39 cellular contexts compared by ENCODE assay signal in genomic region chr1:90573736-90574135, GRCh38.
"Had no signal": no experiment of that assay in that cellular context is flagged by ENCODE, and none has a peak within 500 bp of the region (broad histone marks: within the 10 kb centered on the region; RNA-seq: fewer than 3 reads in every experiment).

No MANE protein-coding gene starts in this region.

- H3K4me1 Mint-ChIP-seq: activated naive CD4-positive, alpha-beta T cell treated with anti-CD3 and anti-CD28 coated beads, Interleukin-2, amount 10 ng/mL, durations not matched to agents 7 days and 5 days; activated naive CD4-positive, alpha-beta T cell treated with anti-CD3 and anti-CD28 coated beads, Interleukin-2, amount 50 U/mL, for 24 hours; activated naive CD8-positive, alpha-beta T cell treated with anti-CD3 and anti-CD28 coated beads for 36 hours; activated naive CD8-positive, alpha-beta T cell treated with anti-CD3 and anti-CD28 coated beads, Interleukin-2, amount 10 ng/mL, durations not matched to agents 7 days and 5 days; activated T-helper 17 cell treated with anti-CD3 and anti-CD28 coated beads, Interleukin-2, amount 50 U/mL, for 72 hours; central memory CD8-positive, alpha-beta T cell had no signal

- H3K4me3 Mint-ChIP-seq: activated naive CD4-positive, alpha-beta T cell treated with anti-CD3 and anti-CD28 coated beads for 36 hours; activated naive CD4-positive, alpha-beta T cell treated with anti-CD3 and anti-CD28 coated beads, Interleukin-2, amount 10 ng/mL, durations not matched to agents 7 days and 5 days; activated naive CD4-positive, alpha-beta T cell treated with anti-CD3 and anti-CD28 coated beads, Interleukin-2, amount 50 U/mL, for 24 hours; activated naive CD8-positive, alpha-beta T cell; activated naive CD8-positive, alpha-beta T cell treated with anti-CD3 and anti-CD28 coated beads for 36 hours; activated naive CD8-positive, alpha-beta T cell treated with anti-CD3 and anti-CD28 coated beads, Interleukin-2, amount 10 ng/mL, durations not matched to agents 7 days and 5 days; activated T-cell treated with anti-CD3 and anti-CD28 coated beads, Interleukin-2, amount 50 U/mL, for 24 hours; activated T-cell treated with anti-CD3 and anti-CD28 coated beads, Interleukin-2, amount 50 U/mL, for 4 hours; activated T-cell treated with anti-CD3 and anti-CD28 coated beads, Interleukin-2, amount 50 U/mL, for 72 hours; activated T-helper 1 cell treated with anti-CD3 and anti-CD28 coated beads, Interleukin-12 subunit alpha, Interleukin-12 subunit beta, Interleukin-2, Interleukin-4 antibody, amounts not matched to agents 30 ng/mL and 10 ng/mL and 1 ng/mL, durations not matched to agents 14 hours and 24 hours and 36 hours; activated T-helper 17 cell treated with anti-CD3 and anti-CD28 coated beads, Interleukin-2, amount 50 U/mL, for 72 hours; brain; central memory CD8-positive, alpha-beta T cell had no signal

- H3K27me3 ChIP-seq: adrenal gland, ascending aorta, body of pancreas, brain microvascular endothelial cell, breast epithelium, cardiac muscle cell had no signal

- H3K4me3 ChIP-seq: adrenal gland, ascending aorta, body of pancreas, breast epithelium, cardiac muscle cell had no signal

- H3K27ac Mint-ChIP-seq: activated naive CD4-positive, alpha-beta T cell treated with anti-CD3 and anti-CD28 coated beads for 36 hours; activated naive CD4-positive, alpha-beta T cell treated with anti-CD3 and anti-CD28 coated beads, Interleukin-2, amount 10 ng/mL, durations not matched to agents 7 days and 5 days; activated naive CD4-positive, alpha-beta T cell treated with anti-CD3 and anti-CD28 coated beads, Interleukin-2, amount 50 U/mL, for 24 hours; activated naive CD4-positive, alpha-beta T cell treated with anti-CD3 and anti-CD28 coated beads, Interleukin-2, amount 50 U/mL, for 72 hours; activated naive CD8-positive, alpha-beta T cell; activated naive CD8-positive, alpha-beta T cell treated with anti-CD3 and anti-CD28 coated beads for 36 hours; activated naive CD8-positive, alpha-beta T cell treated with anti-CD3 and anti-CD28 coated beads, Interleukin-2, amount 10 ng/mL, durations not matched to agents 7 days and 5 days; activated T-cell treated with anti-CD3 and anti-CD28 coated beads, Interleukin-2, amount 50 U/mL, for 24 hours; activated T-cell treated with anti-CD3 and anti-CD28 coated beads, Interleukin-2, amount 50 U/mL, for 72 hours; activated T-helper 1 cell treated with anti-CD3 and anti-CD28 coated beads, Interleukin-12 subunit alpha, Interleukin-12 subunit beta, Interleukin-2, Interleukin-4 antibody, amounts not matched to agents 30 ng/mL and 10 ng/mL and 1 ng/mL, durations not matched to agents 14 hours and 24 hours and 36 hours; activated T-helper 17 cell treated with anti-CD3 and anti-CD28 coated beads, Interleukin-2, amount 50 U/mL, for 72 hours; activated T-helper 2 cell treated with anti-CD3 and anti-CD28 coated beads, Interferon-gamma antibody, Interleukin-2, Interleukin-4, amounts not matched to agents 10 μg/mL and 5 μg/mL and 100 μg/mL, durations not matched to agents 14 hours and 24 hours and 36 hours; brain had no signal

- H3K9me3 Mint-ChIP-seq: activated naive CD4-positive, alpha-beta T cell treated with anti-CD3 and anti-CD28 coated beads for 36 hours; activated naive CD4-positive, alpha-beta T cell treated with anti-CD3 and anti-CD28 coated beads, Interleukin-2, amount 10 ng/mL, durations not matched to agents 7 days and 5 days; activated naive CD4-positive, alpha-beta T cell treated with anti-CD3 and anti-CD28 coated beads, Interleukin-2, amount 50 U/mL, for 24 hours; activated naive CD4-positive, alpha-beta T cell treated with anti-CD3 and anti-CD28 coated beads, Interleukin-2, amount 50 U/mL, for 72 hours; activated naive CD8-positive, alpha-beta T cell treated with anti-CD3 and anti-CD28 coated beads for 36 hours; activated naive CD8-positive, alpha-beta T cell treated with anti-CD3 and anti-CD28 coated beads, Interleukin-2, amount 10 ng/mL, durations not matched to agents 7 days and 5 days; activated T-cell treated with anti-CD3 and anti-CD28 coated beads, Interleukin-2, amount 50 U/mL, for 24 hours; activated T-cell treated with anti-CD3 and anti-CD28 coated beads, Interleukin-2, amount 50 U/mL, for 4 hours; activated T-cell treated with anti-CD3 and anti-CD28 coated beads, Interleukin-2, amount 50 U/mL, for 72 hours; activated T-helper 1 cell treated with anti-CD3 and anti-CD28 coated beads, Interleukin-12 subunit alpha, Interleukin-12 subunit beta, Interleukin-2, Interleukin-4 antibody, amounts not matched to agents 30 ng/mL and 10 ng/mL and 1 ng/mL, durations not matched to agents 14 hours and 24 hours and 36 hours; activated T-helper 17 cell treated with anti-CD3 and anti-CD28 coated beads, Interleukin-2, amount 50 U/mL, for 72 hours; activated T-helper 2 cell treated with anti-CD3 and anti-CD28 coated beads, Interferon-gamma antibody, Interleukin-2, Interleukin-4, amounts not matched to agents 10 μg/mL and 5 μg/mL and 100 μg/mL, durations not matched to agents 14 hours and 24 hours and 36 hours; central memory CD8-positive, alpha-beta T cell had no signal

- ATAC-seq: activated naive CD4-positive, alpha-beta T cell treated with anti-CD3 and anti-CD28 coated beads, Interleukin-2, amount 50 U/mL, for 72 hours; activated T-cell treated with anti-CD3 and anti-CD28 coated beads, Interleukin-2, amount 50 U/mL, for 4 hours; activated T-cell treated with anti-CD3 and anti-CD28 coated beads, Interleukin-2, amount 50 U/mL, for 72 hours; activated T-helper 17 cell treated with anti-CD3 and anti-CD28 coated beads, Interleukin-2, amount 50 U/mL, for 72 hours; body of pancreas had no signal

- H3K36me3 Mint-ChIP-seq: activated naive CD4-positive, alpha-beta T cell treated with anti-CD3 and anti-CD28 coated beads, Interleukin-2, amount 10 ng/mL, durations not matched to agents 7 days and 5 days; activated naive CD4-positive, alpha-beta T cell treated with anti-CD3 and anti-CD28 coated beads, Interleukin-2, amount 50 U/mL, for 24 hours; activated naive CD4-positive, alpha-beta T cell treated with anti-CD3 and anti-CD28 coated beads, Interleukin-2, amount 50 U/mL, for 72 hours; activated naive CD8-positive, alpha-beta T cell; activated naive CD8-positive, alpha-beta T cell treated with anti-CD3 and anti-CD28 coated beads for 36 hours; activated naive CD8-positive, alpha-beta T cell treated with anti-CD3 and anti-CD28 coated beads, Interleukin-2, amount 10 ng/mL, durations not matched to agents 7 days and 5 days; brain had no signal

- FAIRE-seq: astrocyte, bronchial epithelial cell had no signal

- DNase-seq: activated effector memory CD4-positive, alpha-beta T cell treated with anti-CD3 and anti-CD28 coated beads, Interleukin-2, amount 50 U/mL, for 16 hours; activated effector memory CD4-positive, alpha-beta T cell treated with Interleukin-2 at 50 U/mL for 16 hours; activated gamma-delta T cell; activated gamma-delta T cell treated with Interleukin-2 at 50 U/mL for 16 hours; activated naive CD4-positive, alpha-beta T cell; activated naive CD4-positive, alpha-beta T cell treated with anti-CD3 and anti-CD28 coated beads for 36 hours; activated naive CD4-positive, alpha-beta T cell treated with anti-CD3 and anti-CD28 coated beads, Interleukin-2, amount 10 ng/mL, durations not matched to agents 7 days and 5 days; activated naive CD4-positive, alpha-beta T cell treated with anti-CD3 and anti-CD28 coated beads, Interleukin-2, amount 50 U/mL, for 16 hours; activated naive CD4-positive, alpha-beta T cell treated with Interleukin-2 at 50 U/mL for 16 hours; activated naive CD8-positive, alpha-beta T cell treated with anti-CD3 and anti-CD28 coated beads for 36 hours; activated naive CD8-positive, alpha-beta T cell treated with anti-CD3 and anti-CD28 coated beads, Interleukin-2, amount 10 ng/mL, durations not matched to agents 7 days and 5 days; activated T-cell treated with anti-CD3 and anti-CD28 coated beads, Interleukin-2, amount 50 U/mL, for 1 hour; activated T-cell treated with anti-CD3 and anti-CD28 coated beads, Interleukin-2, amount 50 U/mL, for 24 hours; activated T-cell treated with anti-CD3 and anti-CD28 coated beads, Interleukin-2, amount 50 U/mL, for 4 hours; activated T-cell treated with anti-CD3 and anti-CD28 coated beads, Interleukin-2, amount 50 U/mL, for 48 hours; activated T-cell treated with anti-CD3 and anti-CD28 coated beads, Interleukin-2, amount 50 U/mL, for 72 hours; adrenal gland; amniotic stem cell; amygdala; anterior cingulate cortex; aorta; body of pancreas; brain microvascular endothelial cell; caudate nucleus; central memory CD4-positive, alpha-beta T cell; cerebellar nuclear complex had no signal

- H3K9me3 ChIP-seq: adrenal gland, ascending aorta, body of pancreas, breast epithelium had no signal

- H3K4me1 ChIP-seq: adrenal gland, ascending aorta, body of pancreas, breast epithelium had no signal

- H3K27ac ChIP-seq: adrenal gland, ascending aorta, body of pancreas, brain microvascular endothelial cell, breast epithelium, cardiac muscle cell had no signal

- H3K36me3 ChIP-seq: adrenal gland, ascending aorta, brain microvascular endothelial cell, breast epithelium, cardiac muscle cell had no signal
